In the genomic region with DNA sequence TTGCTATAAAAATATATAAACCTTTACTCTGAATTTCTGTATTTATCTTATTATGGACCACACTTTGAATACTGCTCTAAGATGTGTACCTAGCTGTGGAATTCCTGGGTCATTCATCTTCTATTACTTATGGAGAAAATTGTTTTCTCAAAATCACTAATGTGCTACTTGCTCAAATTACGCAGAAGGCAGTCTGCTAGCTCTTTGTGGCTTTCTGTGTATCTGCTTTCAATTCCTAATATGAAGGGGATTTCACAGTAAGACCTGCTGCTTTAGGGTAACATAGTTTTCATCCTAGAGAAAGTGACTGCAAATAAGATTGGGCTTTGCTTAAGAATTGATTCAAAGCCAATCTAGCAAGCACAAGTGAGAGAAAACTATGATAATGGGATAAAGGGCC, we compare ENCODE assay signal across 9 cellular contexts.
DNase-seq lines count a peak whose midpoint lies in the region; ATAC-seq lines count a peak whose summit lies in the region.
"Had no signal": no experiment of that assay in that cellular context is flagged by ENCODE, and none has a peak within 500 bp of the region (broad histone marks: within the 10 kb centered on the region; RNA-seq: fewer than 3 reads in every experiment).

No MANE protein-coding gene starts in this region.

- H3K27me3 Mint-ChIP-seq in effector memory CD8-positive, alpha-beta T cell, result no peaks in the 10 kb centered on the region

- peaks cover 7% of the 10 kb centered on the region for H3K36me3 Mint-ChIP-seq in effector memory CD8-positive, alpha-beta T cell (ENCODE audit: insufficient read depth)

- H3K9me3 Mint-ChIP-seq in effector memory CD8-positive, alpha-beta T cell, result no peaks in the 10 kb centered on the region

- H3K4me1 Mint-ChIP-seq in effector memory CD8-positive, alpha-beta T cell (ENCODE audit: low read depth in 2 of 2), result peaks cover 19 to 36% of the 10 kb centered on the region in 2 donors

- H3K4me3 Mint-ChIP-seq in effector memory CD8-positive, alpha-beta T cell, result peak overlapping the region; percentile 0

- peak overlapping the region; percentile 26 to 55 for H3K27ac Mint-ChIP-seq in effector memory CD8-positive, alpha-beta T cell

- ATAC-seq in GM21515 (IDR thresholded peaks at IDR 0.05; ENCODE audit: unreplicated experiment) (peak; percentile 58), HG03378 (IDR thresholded peaks at IDR 0.05; ENCODE audit: unreplicated experiment) (peak; percentile 46)
- ATAC-seq in effector memory CD8-positive, alpha-beta T cell (replicated peaks), result peak; percentile 43
- ATAC-seq: psoas muscle had no signal

- DNase-seq in NCI-H82 treated with DMSO at 0.1 percent for 48 hours (lab: John Stamatoyannopoulos, UW; ENCODE audit: unreplicated experiment), result peak; percentile 15
- DNase-seq in NCI-H82 (lab: John Stamatoyannopoulos, UW), result no peak
- no peak for DNase-seq in effector memory CD8-positive, alpha-beta T cell
- DNase-seq in NCI-H526 treated with DMSO at 0.1 percent for 48 hours (lab: John Stamatoyannopoulos, UW), result no peak
- no peak for DNase-seq in cortex of kidney (lab: John Stamatoyannopoulos, UW)
- no peak for DNase-seq in stimulated activated CD4-positive, alpha-beta T cell treated with anti-CD3 and anti-CD28 coated beads, Interleukin-2, amount 100 ng/mL, for 48 hours
- DNase-seq: psoas muscle had no signal
